ENCODE assay signal across 9 cellular contexts in genomic region chr14:23307146-23307447, GRCh38. TPM values are rescaled to one million over a fixed set of nuclear protein-coding genes. Genes with fewer than 3 reads are reported as not detected.
DNase-seq lines count a peak whose midpoint lies in the region; ATAC-seq and TF ChIP-seq lines count a peak whose summit lies in the region.
"Had no signal": no experiment of that assay in that cellular context is flagged by ENCODE, and none has a peak within 500 bp of the region (broad histone marks: within the 10 kb centered on the region; RNA-seq: fewer than 3 reads in every experiment).

No MANE protein-coding gene starts in this region.

- H3K27me3 Mint-ChIP-seq in T-helper 2 cell treated with Interferon-gamma antibody and Interleukin-4, amounts not matched to agents 5 μg/mL and 100 μg/mL, for 36 hours (ENCODE audit: low read depth) = peaks cover 6% of the 10 kb centered on the region
- peaks cover 4% of the 10 kb centered on the region for H3K27me3 Mint-ChIP-seq in brain

- H3K36me3 ChIP-seq in lower lobe of right lung (peaks cover 42% of the 10 kb centered on the region), thymus (ENCODE audit: control insufficient read depth, insufficient read depth) (no peaks in the 10 kb centered on the region)

- peak overlapping the region; percentile 65 for H3K4me3 ChIP-seq in lower lobe of right lung
- H3K4me3 ChIP-seq in thymus (ENCODE audit: low read length) = peak overlapping the region; percentile 36

- no peak for DNase-seq in T-helper 2 cell treated with Interferon-gamma antibody and Interleukin-4, amounts not matched to agents 5 μg/mL and 100 μg/mL, for 36 hours (ENCODE audit: low spot score)
- DNase-seq in T-helper 2 cell (no peak), lower lobe of right lung (no peak), GM19240 (ENCODE audit: insufficient read length, low spot score) (no peak), iPS-NIHi7 (ENCODE audit: extremely low spot score) (no peak), SIG-M5 treated with dmso at 0.1 percent for 504 hours (lab: John Stamatoyannopoulos, UW; ENCODE audit: unreplicated experiment) (no peak)
- DNase-seq: T-helper 9 cell had no signal

- intact Hi-C loops in lower lobe of right lung (cut with DNase I) = no loop called here

- H3K4me3 Mint-ChIP-seq in T-helper 2 cell treated with Interferon-gamma antibody and Interleukin-4, amounts not matched to agents 5 μg/mL and 100 μg/mL, for 36 hours = peak overlapping the region; percentile 77
- H3K4me3 Mint-ChIP-seq in brain = peak overlapping the region; percentile 90 to 96 (median 95)

- H3K9me3 Mint-ChIP-seq in T-helper 2 cell treated with Interferon-gamma antibody and Interleukin-4, amounts not matched to agents 5 μg/mL and 100 μg/mL, for 36 hours = no peaks in the 10 kb centered on the region
- H3K9me3 Mint-ChIP-seq in brain = no peaks in the 10 kb centered on the region

- peaks cover 43% of the 10 kb centered on the region for H3K4me1 ChIP-seq in lower lobe of right lung
- H3K4me1 ChIP-seq in thymus (ENCODE audit: control insufficient read depth, insufficient read depth, low read length) = peaks cover 6% of the 10 kb centered on the region

- peaks cover 26% of the 10 kb centered on the region for H3K4me1 Mint-ChIP-seq in T-helper 2 cell treated with Interferon-gamma antibody and Interleukin-4, amounts not matched to agents 5 μg/mL and 100 μg/mL, for 36 hours (ENCODE audit: low read depth)
- H3K4me1 Mint-ChIP-seq in brain = peaks cover 60% of the 10 kb centered on the region

- H3K9me3 ChIP-seq in lower lobe of right lung = no peaks in the 10 kb centered on the region
- peaks cover 1% of the 10 kb centered on the region for H3K9me3 ChIP-seq in thymus (ENCODE audit: control insufficient read depth)

- H3K27me3 ChIP-seq in lower lobe of right lung (ENCODE audit: low read depth) = no peaks in the 10 kb centered on the region
- H3K27me3 ChIP-seq in thymus (ENCODE audit: control insufficient read depth, insufficient read depth) = no peaks in the 10 kb centered on the region

- TF ChIP-seq CTCF in brain (conservative IDR thresholded peaks at IDR 0.05) (no peak), lower lobe of right lung (IDR thresholded peaks at IDR 0.05) (no peak)

- H3K27ac ChIP-seq in lower lobe of right lung (peak overlapping the region; percentile 82), thymus (ENCODE audit: low read depth) (peak overlapping the region; percentile 86)

- WGBS in thymus = 41% methylated on average over 3 of the region's 3 CpGs

- no peaks in the 10 kb centered on the region for H3K36me3 Mint-ChIP-seq in T-helper 2 cell treated with Interferon-gamma antibody and Interleukin-4, amounts not matched to agents 5 μg/mL and 100 μg/mL, for 36 hours (ENCODE audit: low read depth)
- H3K36me3 Mint-ChIP-seq in brain = peaks cover 37% of the 10 kb centered on the region

- no peak for ATAC-seq in lower lobe of right lung

- H3K27ac Mint-ChIP-seq in T-helper 2 cell treated with Interferon-gamma antibody and Interleukin-4, amounts not matched to agents 5 μg/mL and 100 μg/mL, for 36 hours = peak overlapping the region; percentile 81
- peak overlapping the region; percentile 96 to 98 (median 97) for H3K27ac Mint-ChIP-seq in brain

RNA-seq across cellular contexts. Expression of gene BCL2L2, which starts 0.5 kb away (rescaled TPM):
- polyA plus RNA-seq in brain (ENCODE audit: insufficient read depth, low read depth, low replicate concordance) = 35.7 TPM
- 43.9 TPM for total RNA-seq in lower lobe of right lung
- 20.6 TPM for polyA plus RNA-seq in thymus

RNA-seq across cellular contexts. Expression of gene PPP1R3E, which starts 4.4 kb away (rescaled TPM):
- polyA plus RNA-seq in brain (ENCODE audit: insufficient read depth, low read depth, low replicate concordance) = 22.2 TPM
- 16.9 TPM for total RNA-seq in lower lobe of right lung
- polyA plus RNA-seq in thymus = 43.1 TPM

RNA-seq across cellular contexts. Expression of gene PABPN1, which starts 14.2 kb away (rescaled TPM):
- polyA plus RNA-seq in brain (ENCODE audit: insufficient read depth, low read depth, low replicate concordance) (137 TPM), thymus (164 TPM)
- total RNA-seq in lower lobe of right lung = 122 TPM

RNA-seq across cellular contexts. Expression of gene HOMEZ, which starts 21.2 kb away (rescaled TPM):
- polyA plus RNA-seq in brain (ENCODE audit: insufficient read depth, low read depth, low replicate concordance) (11.5 TPM), thymus (10.2 TPM)
- total RNA-seq in lower lobe of right lung = 12.4 TPM

RNA-seq across cellular contexts. Expression of gene SLC22A17, which starts 45.6 kb away (rescaled TPM):
- polyA plus RNA-seq in brain (ENCODE audit: insufficient read depth, low read depth, low replicate concordance) = 298 TPM
- 10.6 TPM for total RNA-seq in lower lobe of right lung
- polyA plus RNA-seq in thymus = 6.3 TPM
